Comparison of ENCODE assay signal across 5 cellular contexts in genomic region chr13:47092202-47092601, GRCh38.
"Had no signal": no experiment of that assay in that cellular context is flagged by ENCODE, and none has a peak within 500 bp of the region (broad histone marks: within the 10 kb centered on the region; RNA-seq: fewer than 3 reads in every experiment).

No MANE protein-coding gene starts in this region.

- DNase-seq: H9, HCEC 1CT had no signal

- H3K4me3 ChIP-seq: GM23338 had no signal

- H3K4me2 ChIP-seq: GM23338 had no signal

- ATAC-seq: GM23338, HepG2 had no signal

- H3K27ac ChIP-seq: HL-60 had no signal

- H2AFZ ChIP-seq: GM23338 had no signal
